26 cellular contexts compared by ENCODE assay signal in the genomic region with DNA sequence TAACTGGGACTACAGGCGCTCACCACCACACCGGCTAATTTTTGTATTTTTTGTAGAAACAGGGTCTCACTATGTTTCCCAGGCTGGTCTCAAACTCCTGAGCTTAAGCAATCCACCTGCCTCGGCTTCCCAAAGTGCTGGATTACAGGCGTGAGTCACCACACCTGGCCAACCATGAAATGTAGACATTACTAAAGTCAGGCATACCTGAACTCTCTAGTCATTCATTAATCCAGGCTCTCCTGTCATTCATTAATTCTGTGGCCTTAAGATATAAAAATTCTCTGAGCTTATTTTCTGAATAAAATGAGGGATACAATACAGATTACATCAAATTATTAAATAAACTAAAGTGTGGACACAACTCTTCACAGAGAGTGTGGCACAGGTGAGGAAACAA.
"Had no signal": no experiment of that assay in that cellular context is flagged by ENCODE, and none has a peak within 500 bp of the region (broad histone marks: within the 10 kb centered on the region; RNA-seq: fewer than 3 reads in every experiment).

No MANE protein-coding gene starts in this region.

- H3K27ac ChIP-seq: adrenal gland, esophagus squamous epithelium, heart right ventricle, neutrophil, ovary, prostate gland, right atrium auricular region had no signal

- H3K4me1 ChIP-seq: adrenal gland, esophagus squamous epithelium, heart right ventricle, prostate gland, right atrium auricular region had no signal

- H3K4me3 ChIP-seq: adrenal gland, esophagus squamous epithelium, heart right ventricle, ovary, prostate gland, right atrium auricular region, tibial nerve had no signal

- H3K9me3 Mint-ChIP-seq: activated T-helper 17 cell treated with anti-CD3 and anti-CD28 coated beads, Interleukin-2, amount 50 U/mL, for 72 hours; central memory CD8-positive, alpha-beta T cell; effector memory CD8-positive, alpha-beta T cell; nephron; WTC11 had no signal

- H3K4me3 Mint-ChIP-seq: activated naive CD8-positive, alpha-beta T cell; activated T-cell treated with anti-CD3 and anti-CD28 coated beads, Interleukin-2, amount 50 U/mL, for 24 hours; activated T-helper 17 cell treated with anti-CD3 and anti-CD28 coated beads, Interleukin-2, amount 50 U/mL, for 72 hours; central memory CD8-positive, alpha-beta T cell; effector memory CD8-positive, alpha-beta T cell; memory B cell; nephron; WTC11 had no signal

- FAIRE-seq: astrocyte, colon, endothelial cell of umbilical vein, kidney, urothelium cell line had no signal

- H3K36me3 ChIP-seq: adrenal gland, esophagus squamous epithelium, heart right ventricle, neutrophil, ovary, prostate gland, right atrium auricular region, tibial nerve had no signal

- DNase-seq: activated CD8-positive, alpha-beta memory T cell treated with anti-CD3 and anti-CD28 coated beads, Interleukin-2, amount 50 U/mL, for 4 hours; activated T-cell treated with anti-CD3 and anti-CD28 coated beads, Interleukin-2, amount 50 U/mL, for 24 hours; adrenal gland; effector memory CD8-positive, alpha-beta T cell; esophagus squamous epithelium; heart right ventricle; kidney; ovary; stimulated activated CD4-positive, alpha-beta T cell treated with anti-CD3 and anti-CD28 coated beads, Interleukin-12 subunit alpha, Interleukin-12 subunit beta, amount 100 ng/mL, for 4 hours; stimulated activated CD4-positive, alpha-beta T cell treated with anti-CD3 and anti-CD28 coated beads, Interleukin-4, amount 100 ng/mL, for 4 hours; stimulated activated naive CD8-positive, alpha-beta T cell treated with anti-CD3 and anti-CD28 coated beads, Interleukin-15, Interleukin-2, amounts not matched to agents 100 U/mL and 50 U/mL, for 24 hours; T1000 had no signal

- H3K27ac Mint-ChIP-seq: activated naive CD8-positive, alpha-beta T cell; activated T-cell treated with anti-CD3 and anti-CD28 coated beads, Interleukin-2, amount 50 U/mL, for 24 hours; activated T-helper 17 cell treated with anti-CD3 and anti-CD28 coated beads, Interleukin-2, amount 50 U/mL, for 72 hours; effector memory CD8-positive, alpha-beta T cell; memory B cell; WTC11 had no signal

- H3K36me3 Mint-ChIP-seq: WTC11 had no signal

- H3K27me3 Mint-ChIP-seq: activated naive CD8-positive, alpha-beta T cell; activated T-cell treated with anti-CD3 and anti-CD28 coated beads, Interleukin-2, amount 50 U/mL, for 24 hours; activated T-helper 17 cell treated with anti-CD3 and anti-CD28 coated beads, Interleukin-2, amount 50 U/mL, for 72 hours; central memory CD8-positive, alpha-beta T cell; effector memory CD8-positive, alpha-beta T cell; memory B cell had no signal

- ATAC-seq: activated T-helper 17 cell treated with anti-CD3 and anti-CD28 coated beads, Interleukin-2, amount 50 U/mL, for 72 hours; effector memory CD8-positive, alpha-beta T cell; heart right ventricle; stimulated activated naive CD8-positive, alpha-beta T cell treated with anti-CD3 and anti-CD28 coated beads, Interleukin-15, Interleukin-2, amounts not matched to agents 100 U/mL and 50 U/mL, for 24 hours; WTC11 had no signal

- H3K27me3 ChIP-seq: adrenal gland, esophagus squamous epithelium, heart right ventricle, neutrophil, ovary, right atrium auricular region, tibial nerve had no signal

- H3K9me3 ChIP-seq: adrenal gland, esophagus squamous epithelium, neutrophil, ovary, prostate gland, right atrium auricular region, tibial nerve had no signal

- H3K4me1 Mint-ChIP-seq: WTC11 had no signal
